ENCODE assay signal across 17 cellular contexts in genomic region chr2:232335859-232336215, GRCh38. TPM values are rescaled to one million over a fixed set of nuclear protein-coding genes. Genes with fewer than 3 reads are reported as not detected.
DNase-seq lines count a peak whose midpoint lies in the region; TF ChIP-seq lines count a peak whose summit lies in the region.
"Had no signal": no experiment of that assay in that cellular context is flagged by ENCODE, and none has a peak within 500 bp of the region (broad histone marks: within the 10 kb centered on the region; RNA-seq: fewer than 3 reads in every experiment).

No MANE protein-coding gene starts in this region.

- TF ChIP-seq POLR2A in stomach (IDR thresholded peaks at IDR 0.05), result no peak

- peaks cover 1% of the 10 kb centered on the region for H3K27me3 Mint-ChIP-seq in endodermal cell (ENCODE audit: insufficient read depth)

- intact Hi-C loops in stomach (cut with DNase I; ENCODE audit: low total_unique reads), result no loop called here

- no peaks in the 10 kb centered on the region for H3K9me3 ChIP-seq in NT2/D1 (ENCODE audit: insufficient read depth, low read length)
- H3K9me3 ChIP-seq in endodermal cell (ENCODE audit: control insufficient read depth, low read length), result no peaks in the 10 kb centered on the region
- H3K9me3 ChIP-seq in stomach, result no peaks in the 10 kb centered on the region

- H3K27ac ChIP-seq in endodermal cell (ENCODE audit: low read depth, low read length) (no peak overlapping the region), stomach (no peak overlapping the region)

- H3K9me3 Mint-ChIP-seq in endodermal cell, result no peaks in the 10 kb centered on the region
- H3K9me3 Mint-ChIP-seq: CD14-positive monocyte, HFFc6 had no signal

- H3K36me3 Mint-ChIP-seq in endodermal cell (ENCODE audit: low read depth), result no peaks in the 10 kb centered on the region

- H3K4me1 Mint-ChIP-seq in endodermal cell, result no peaks in the 10 kb centered on the region
- H3K4me1 Mint-ChIP-seq: CD14-positive monocyte had no signal

- WGBS in endodermal cell (ENCODE audit: insufficient coverage in 1 of 2, insufficient read length in 1 of 2), 2 experiments, result 90 to 100% methylated on average over 2 to 4 of the region's 4 CpGs
- WGBS in stomach, 5 donors, result 89 to 100% (median 96%) methylated on average over 2 to 4 of the region's 4 CpGs

- H3K4me3 Mint-ChIP-seq in endodermal cell, result no peak overlapping the region
- H3K4me3 Mint-ChIP-seq: CD14-positive monocyte, HFFc6 had no signal

- H3K27me3 ChIP-seq in NT2/D1 (ENCODE audit: insufficient read depth, insufficient read length), result no peaks in the 10 kb centered on the region
- H3K27me3 ChIP-seq in endodermal cell (ENCODE audit: control insufficient read depth, insufficient read depth, low read length, poor library complexity, severe bottlenecking), result no peaks in the 10 kb centered on the region
- no peaks in the 10 kb centered on the region for H3K27me3 ChIP-seq in stomach

- H3K9ac ChIP-seq in NT2/D1 (ENCODE audit: insufficient read length, low read depth), result peak overlapping the region; percentile 26
- H3K9ac ChIP-seq in endodermal cell (ENCODE audit: extremely low read depth, low read length, poor library complexity, severe bottlenecking), result no peak overlapping the region

- no peak for TF ChIP-seq EP300 in stomach (IDR thresholded peaks at IDR 0.05)

- peaks cover 11% of the 10 kb centered on the region for H3K36me3 ChIP-seq in NT2/D1 (ENCODE audit: insufficient read depth, insufficient read length, low read length)
- no peaks in the 10 kb centered on the region for H3K36me3 ChIP-seq in endodermal cell (ENCODE audit: control insufficient read depth, insufficient read depth, low read length)
- peaks cover 0 to 50% (median 31%) of the 10 kb centered on the region in 4 donors for H3K36me3 ChIP-seq in stomach

- H3K4me1 ChIP-seq in NT2/D1 (ENCODE audit: insufficient read depth, insufficient read length) (peaks cover 24% of the 10 kb centered on the region), endodermal cell (ENCODE audit: control insufficient read depth, insufficient read depth, low read length) (no peaks in the 10 kb centered on the region), stomach (no peaks in the 10 kb centered on the region)

- no peak overlapping the region for H3K27ac Mint-ChIP-seq in endodermal cell
- H3K27ac Mint-ChIP-seq: HFFc6 had no signal

- H3K4me3 ChIP-seq in NT2/D1 (ENCODE audit: insufficient read length, low read depth), result no peak overlapping the region
- no peak overlapping the region for H3K4me3 ChIP-seq in endodermal cell (ENCODE audit: low read length)
- H3K4me3 ChIP-seq in stomach, result no peak overlapping the region
- no peak overlapping the region for H3K4me3 ChIP-seq in foreskin fibroblast (ENCODE audit: low read depth in 1 of 2, low read length in 2 of 2)

- DNase-seq in activated gamma-delta T cell treated with Interleukin-2 at 50 U/mL for 16 hours (peak; percentile 1), activated gamma-delta T cell (lab: John Stamatoyannopoulos, UW) (no peak), NT2/D1 (ENCODE audit: low read depth, low spot score) (no peak), endodermal cell (peak; percentile 32), stomach (peak; percentile 14), foreskin fibroblast (no peak), Kasumi-1 (lab: John Stamatoyannopoulos, UW) (no peak)
- DNase-seq: COR-L47, HFFc6, KG1, NCI-H1436, NCI-H2029, NCI-H2171, NCI-H446 treated with DMSO at 0.1 percent for 48 hours, PC-3 had no signal

- TF ChIP-seq CTCF in endodermal cell (conservative IDR thresholded peaks at IDR 0.05) (no peak), stomach (IDR thresholded peaks at IDR 0.05) (no peak), foreskin fibroblast (IDR thresholded peaks at IDR 0.05; ENCODE audit: low read depth, low read length) (no peak)

RNA-seq across cellular contexts. Expression of gene ALPP, which starts 42.7 kb away (rescaled TPM):
- not detected for total RNA-seq in endodermal cell
- polyA plus RNA-seq in endodermal cell (2013, experiment 1 of 2), result not detected
- polyA plus RNA-seq in endodermal cell (2013, experiment 2 of 2), result not detected
- total RNA-seq in stomach, result not detected
- not detected for polyA plus RNA-seq in stomach
- total RNA-seq: A673, HFFc6 had no signal
- polyA plus RNA-seq: CD14-positive monocyte had no signal

Comparison
In these comparisons a context has a peak if more than half of its experiments do, and no peak if none do; other contexts are left out.
1. DNase-seq: peak in activated gamma-delta T cell treated with Interleukin-2 at 50 U/mL for 16 hours (single experiment), endodermal cell (single experiment) and stomach (single experiment); none in activated gamma-delta T cell (single experiment), NT2/D1 (single experiment), foreskin fibroblast (0 of 2) and Kasumi-1 (0 of 2).